In genomic region chr16:46747777-46748651, GRCh38 we compare ENCODE assay signal across 17 cellular contexts. TPM values are rescaled to one million over a fixed set of nuclear protein-coding genes. Genes with fewer than 3 reads are reported as not detected.
DNase-seq lines count a peak whose midpoint lies in the region; TF ChIP-seq lines count a peak whose summit lies in the region.
"Had no signal": no experiment of that assay in that cellular context is flagged by ENCODE, and none has a peak within 500 bp of the region (broad histone marks: within the 10 kb centered on the region; RNA-seq: fewer than 3 reads in every experiment).

TSS of gene MYLK3 (minus strand) at chr16:46748344. CDS start at chr16:46748193, 151 bp downstream.

- H3K27me3 Mint-ChIP-seq in glutamatergic neuron (ENCODE audit: unreplicated experiment): peaks cover 4% of the 10 kb centered on the region
- H3K27me3 Mint-ChIP-seq: activated CD4-positive, alpha-beta memory T cell treated with anti-CD3 and anti-CD28 coated beads for 36 hours had no signal

- intact Hi-C loops in sigmoid colon (cut with DNase I): no loop called here

- H3K36me3 ChIP-seq in H7 (replicated peaks; ENCODE audit: control insufficient read depth, insufficient read depth, low read length) (no peaks in the 10 kb centered on the region), adipocyte (ENCODE audit: control insufficient read depth, insufficient read depth, low read length, severe bottlenecking) (no peaks in the 10 kb centered on the region), iPS DF 6.9 (ENCODE audit: control insufficient read depth, insufficient read depth, low read length) (no peaks in the 10 kb centered on the region), sigmoid colon (no peaks in the 10 kb centered on the region)
- H3K36me3 ChIP-seq: gastroesophageal sphincter had no signal

- H3K27ac Mint-ChIP-seq in glutamatergic neuron (ENCODE audit: unreplicated experiment): no peak within 1 kb of the TSS
- H3K27ac Mint-ChIP-seq: activated CD4-positive, alpha-beta memory T cell treated with anti-CD3 and anti-CD28 coated beads for 36 hours; activated naive CD4-positive, alpha-beta T cell treated with anti-CD3 and anti-CD28 coated beads for 36 hours; CD8-positive, alpha-beta T cell had no signal

- peaks cover 3% of the 10 kb centered on the region for H3K4me1 Mint-ChIP-seq in glutamatergic neuron (ENCODE audit: low read depth, unreplicated experiment)

- WGBS in iPS DF 6.9 (ENCODE audit: insufficient coverage, insufficient read length): no CpG with 5 or more reads among the region's 25 CpGs
- WGBS in sigmoid colon, 2 donors: 83% methylated on average over 25 of the region's 25 CpGs

- TF ChIP-seq POLR2A in sigmoid colon (IDR thresholded peaks at IDR 0.05): no peak

- no peak for TF ChIP-seq CTCF in sigmoid colon (IDR thresholded peaks at IDR 0.05)
- TF ChIP-seq CTCF in glutamatergic neuron (IDR thresholded peaks at IDR 0.05; ENCODE audit: partially characterized antibody, unreplicated experiment): no peak

- no peaks in the 10 kb centered on the region for H3K9me3 Mint-ChIP-seq in glutamatergic neuron (ENCODE audit: unreplicated experiment)
- H3K9me3 Mint-ChIP-seq: activated CD4-positive, alpha-beta memory T cell treated with anti-CD3 and anti-CD28 coated beads for 36 hours; activated naive CD4-positive, alpha-beta T cell treated with anti-CD3 and anti-CD28 coated beads for 36 hours; CD8-positive, alpha-beta T cell had no signal

- H3K27me3 ChIP-seq in H7 (ENCODE audit: control insufficient read depth, insufficient read depth, low read length) (no peaks in the 10 kb centered on the region), adipocyte (replicated peaks; ENCODE audit: control insufficient read depth, insufficient read depth, low read length) (peaks cover 24% of the 10 kb centered on the region), iPS DF 6.9 (ENCODE audit: control insufficient read depth, insufficient read depth, low read length) (no peaks in the 10 kb centered on the region), sigmoid colon (no peaks in the 10 kb centered on the region)

- H3K36me3 Mint-ChIP-seq in glutamatergic neuron (ENCODE audit: unreplicated experiment): no peaks in the 10 kb centered on the region
- H3K36me3 Mint-ChIP-seq: activated CD4-positive, alpha-beta memory T cell treated with anti-CD3 and anti-CD28 coated beads for 36 hours; CD8-positive, alpha-beta T cell had no signal

- TF ChIP-seq EP300 in sigmoid colon (IDR thresholded peaks at IDR 0.05): no peak

- no peak within 1 kb of the TSS for H3K9ac ChIP-seq in adipocyte (ENCODE audit: low read length)
- H3K9ac ChIP-seq: GM23248 had no signal

- H3K4me3 Mint-ChIP-seq in glutamatergic neuron (ENCODE audit: unreplicated experiment): no peak within 1 kb of the TSS
- H3K4me3 Mint-ChIP-seq: activated CD4-positive, alpha-beta memory T cell treated with anti-CD3 and anti-CD28 coated beads for 36 hours; activated naive CD4-positive, alpha-beta T cell treated with anti-CD3 and anti-CD28 coated beads for 36 hours; CD8-positive, alpha-beta T cell had no signal

- H3K4me3 ChIP-seq in H7 (ENCODE audit: insufficient read depth, low read depth, low read length) (no peak within 1 kb of the TSS), adipocyte (ENCODE audit: low read length) (no peak within 1 kb of the TSS), iPS DF 6.9 (ENCODE audit: low read length) (no peak within 1 kb of the TSS), sigmoid colon (no peak within 1 kb of the TSS)
- H3K4me3 ChIP-seq: gastroesophageal sphincter, GM23248 had no signal

- DNase-seq in H7 (peak; percentile 67), adipocyte (ENCODE audit: low read depth) (peak; percentile 14), iPS DF 6.9 (ENCODE audit: low read depth, low spot score) (peak; percentile 25), sigmoid colon (peak; percentile 54), occipital lobe (lab: John Stamatoyannopoulos, UW) (no peak), dedifferentiated amniotic fluid mesenchymal stem cell (ENCODE audit: extremely low spot score) (no peak), glutamatergic neuron (no peak)
- DNase-seq in activated CD4-positive, alpha-beta T cell treated with anti-CD3 and anti-CD28 coated beads for 4 hours: no peak
- DNase-seq: activated CD4-positive, alpha-beta memory T cell treated with anti-CD3 and anti-CD28 coated beads for 36 hours; activated naive CD4-positive, alpha-beta T cell treated with anti-CD3 and anti-CD28 coated beads for 36 hours; CD8-positive, alpha-beta T cell; cortex of kidney; GM23248; midbrain; NCI-H526; small intestine had no signal

- H3K9me3 ChIP-seq in adipocyte (ENCODE audit: control insufficient read depth, low read length) (no peaks in the 10 kb centered on the region), iPS DF 6.9 (ENCODE audit: control insufficient read depth, insufficient read depth, low read length) (no peaks in the 10 kb centered on the region), sigmoid colon (no peaks in the 10 kb centered on the region)
- H3K9me3 ChIP-seq: gastroesophageal sphincter had no signal

- H3K4me1 ChIP-seq in adipocyte (ENCODE audit: control insufficient read depth, insufficient read depth, low read length): peaks cover 2% of the 10 kb centered on the region
- H3K4me1 ChIP-seq in iPS DF 6.9 (ENCODE audit: control insufficient read depth, insufficient read depth, low read length): peaks cover 2% of the 10 kb centered on the region
- peaks cover 0 to 5% (median 0%) of the 10 kb centered on the region in 4 donors for H3K4me1 ChIP-seq in sigmoid colon

- H3K27ac ChIP-seq in iPS DF 6.9 (ENCODE audit: low read length) (no peak within 1 kb of the TSS), sigmoid colon (no peak within 1 kb of the TSS)
- H3K27ac ChIP-seq: gastroesophageal sphincter, GM23248 had no signal

RNA-seq across cellular contexts. Expression of gene MYLK3, which starts in this region (rescaled TPM):
- total RNA-seq in H7 (2014; rRNA removed; shearing (Covaris generic)): 0.78 and 2.3 TPM in 2 replicates
- under 1 TPM in 3 of 4 donors, not detected in 1; under 0.01 to 0.16 (median 0.14) TPM for total RNA-seq in sigmoid colon
- under 1 TPM; under 0.01 to 0.07 (median under 0.01) TPM for polyA plus RNA-seq in sigmoid colon
- 0.78 TPM for total RNA-seq in occipital lobe
- 0.49 TPM for total RNA-seq in glutamatergic neuron (ENCODE audit: unreplicated experiment)
- total RNA-seq: CD8-positive, alpha-beta T cell; GM23248 had no signal
- polyA plus RNA-seq: GM23248 had no signal

Comparison
In these comparisons a context has a peak if more than half of its experiments do, and no peak if none do; other contexts are left out.
1. Peak in DNase-seq in sigmoid colon; RNA of the gene not detected or under 1 TPM.
2. DNase-seq: peak in H7 (single experiment), adipocyte (single experiment) and iPS DF 6.9 (single experiment); none in occipital lobe (single experiment), dedifferentiated amniotic fluid mesenchymal stem cell (single experiment), glutamatergic neuron (single experiment) and activated CD4-positive, alpha-beta T cell treated with anti-CD3 and anti-CD28 coated beads for 4 hours (0 of 2).